In genomic region chr5:95963650-95964410, GRCh38 we compare ENCODE assay signal across 15 cellular contexts.
A peak's percentile ranks its signal among the peaks of the same experiment; 100 is the strongest.
DNase-seq lines count a peak whose midpoint lies in the region.
"Had no signal": no experiment of that assay in that cellular context is flagged by ENCODE, and none has a peak within 500 bp of the region (broad histone marks: within the 10 kb centered on the region; RNA-seq: fewer than 3 reads in every experiment).

No MANE protein-coding gene starts in this region.

- peak; percentile 50 for DNase-seq in activated naive CD4-positive, alpha-beta T cell treated with Interleukin-2 at 50 U/mL for 16 hours
- DNase-seq in activated naive CD4-positive, alpha-beta T cell (lab: John Stamatoyannopoulos, UW), result no peak
- DNase-seq in T-helper 2 cell treated with Interferon-gamma antibody and Interleukin-4, amounts not matched to agents 5 μg/mL and 100 μg/mL, for 36 hours (ENCODE audit: low spot score), result no peak
- peak; percentile 37 for DNase-seq in epithelial cell of prostate (ENCODE audit: low read depth, low spot score)
- DNase-seq in stimulated activated CD4-positive, alpha-beta T cell treated with anti-CD3 and anti-CD28 coated beads, TNF-alpha, amount 100 ng/mL, for 48 hours (ENCODE audit: low read depth in 3 of 3), result peak in 2 of 3 donors; percentile 21 to 33
- DNase-seq in NCI-H510A treated with DMSO at 0.1 percent for 48 hours (lab: John Stamatoyannopoulos, UW), result no peak
- no peak for DNase-seq in Kasumi-1 (lab: John Stamatoyannopoulos, UW)
- DNase-seq in AML-193 (lab: John Stamatoyannopoulos, UW), result no peak
- DNase-seq: activated gamma-delta T cell, DMS 273 treated with DMSO at 0.1 percent for 48 hours, H7, islet precursor cell, NCI-H1105, NCI-H446 treated with DMSO at 0.1 percent for 48 hours had no signal

- H3K4me1 Mint-ChIP-seq in T-helper 2 cell treated with Interferon-gamma antibody and Interleukin-4, amounts not matched to agents 5 μg/mL and 100 μg/mL, for 36 hours (ENCODE audit: low read depth), result peaks cover 30% of the 10 kb centered on the region

- H3K27ac ChIP-seq in epithelial cell of prostate, result peak overlapping the region; percentile 96

- peak overlapping the region; percentile 7 for H3K27ac Mint-ChIP-seq in T-helper 2 cell treated with Interferon-gamma antibody and Interleukin-4, amounts not matched to agents 5 μg/mL and 100 μg/mL, for 36 hours
- H3K27ac Mint-ChIP-seq: dendritic cell treated with granulocyte-macrophage colony-stimulating factor and Interleukin-4, amounts not matched to agents 40 ng/mL and 50 ng/mL, for 4 days had no signal

- no peak overlapping the region for H3K4me3 Mint-ChIP-seq in T-helper 2 cell treated with Interferon-gamma antibody and Interleukin-4, amounts not matched to agents 5 μg/mL and 100 μg/mL, for 36 hours
- H3K4me3 Mint-ChIP-seq: dendritic cell treated with granulocyte-macrophage colony-stimulating factor and Interleukin-4, amounts not matched to agents 40 ng/mL and 50 ng/mL, for 4 days had no signal

- H3K36me3 Mint-ChIP-seq in T-helper 2 cell treated with Interferon-gamma antibody and Interleukin-4, amounts not matched to agents 5 μg/mL and 100 μg/mL, for 36 hours (ENCODE audit: low read depth), result no peaks in the 10 kb centered on the region

- H3K9me3 Mint-ChIP-seq in T-helper 2 cell treated with Interferon-gamma antibody and Interleukin-4, amounts not matched to agents 5 μg/mL and 100 μg/mL, for 36 hours, result no peaks in the 10 kb centered on the region
- H3K9me3 Mint-ChIP-seq: dendritic cell treated with granulocyte-macrophage colony-stimulating factor and Interleukin-4, amounts not matched to agents 40 ng/mL and 50 ng/mL, for 4 days had no signal

- no peaks in the 10 kb centered on the region for H3K27me3 Mint-ChIP-seq in T-helper 2 cell treated with Interferon-gamma antibody and Interleukin-4, amounts not matched to agents 5 μg/mL and 100 μg/mL, for 36 hours (ENCODE audit: low read depth)

Comparison
In these comparisons a context has a peak if more than half of its experiments do, and no peak if none do; other contexts are left out.
1. DNase-seq: peak in activated naive CD4-positive, alpha-beta T cell treated with Interleukin-2 at 50 U/mL for 16 hours (single experiment), epithelial cell of prostate (single experiment) and stimulated activated CD4-positive, alpha-beta T cell treated with anti-CD3 and anti-CD28 coated beads, TNF-alpha, amount 100 ng/mL, for 48 hours (2 of 3); none in activated naive CD4-positive, alpha-beta T cell (0 of 4), T-helper 2 cell treated with Interferon-gamma antibody and Interleukin-4, amounts not matched to agents 5 μg/mL and 100 μg/mL, for 36 hours (single experiment), NCI-H510A treated with DMSO at 0.1 percent for 48 hours (single experiment), Kasumi-1 (0 of 2) and AML-193 (0 of 2).